11 cellular contexts compared by ENCODE assay signal in genomic region chr19:40057166-40057565, GRCh38. TPM values are rescaled to one million over a fixed set of nuclear protein-coding genes. Genes with fewer than 3 reads are reported as not detected.
A peak's percentile ranks its signal among the peaks of the same experiment; 100 is the strongest.
DNase-seq lines count a peak whose midpoint lies in the region; ATAC-seq, FAIRE-seq and TF ChIP-seq lines count a peak whose summit lies in the region.
"Had no signal": no experiment of that assay in that cellular context is flagged by ENCODE, and none has a peak within 500 bp of the region (broad histone marks: within the 10 kb centered on the region; RNA-seq: fewer than 3 reads in every experiment).

No MANE protein-coding gene starts in this region.

- H3K36me3 Mint-ChIP-seq in CD4-positive, CD25-positive, alpha-beta regulatory T cell: peaks cover 13% of the 10 kb centered on the region
- peaks cover 40% of the 10 kb centered on the region for H3K36me3 Mint-ChIP-seq in activated CD4-positive, alpha-beta memory T cell treated with anti-CD3 and anti-CD28 coated beads, Interleukin-2, amount 10 ng/mL, durations not matched to agents 7 days and 5 days (ENCODE audit: low read depth)

- H3K9me1 ChIP-seq in keratinocyte (ENCODE audit: control insufficient read depth, extremely low read depth, insufficient read depth, low read length): no peaks in the 10 kb centered on the region

- no peaks in the 10 kb centered on the region; the same call in 1 of the 2 replicates for H3K9me2 ChIP-seq in GM23248 (ENCODE audit: insufficient read depth)

- no peaks in the 10 kb centered on the region for H4K20me1 ChIP-seq in GM23248 (ENCODE audit: insufficient read depth)
- H4K20me1 ChIP-seq in keratinocyte (ENCODE audit: control insufficient read depth, extremely low read depth, insufficient read depth, low read length): no peaks in the 10 kb centered on the region

- peaks cover 21 to 28% of the 10 kb centered on the region in 2 experiments for H3K9me3 ChIP-seq in CD4-positive, CD25-positive, alpha-beta regulatory T cell (ENCODE audit: control insufficient read depth in 2 of 2, low read length in 2 of 2)
- H3K9me3 ChIP-seq in GM23248 (ENCODE audit: low read depth) (no peaks in the 10 kb centered on the region), keratinocyte (ENCODE audit: control insufficient read depth, low read depth, low read length) (peaks cover 2% of the 10 kb centered on the region)
- H3K9me3 ChIP-seq: colonic mucosa had no signal

- CTCF ChIA-PET in activated CD4-positive, alpha-beta memory T cell treated with anti-CD3 and anti-CD28 coated beads, Interleukin-2, amount 10 ng/mL, durations not matched to agents 7 days and 5 days (lab: Charles Lee): interaction anchor here (0.7 to 3.1 kb wide), 2 partner anchors 35 to 87 kb away, joined by 3 to 10 read pairs; partner anchors contain the start of gene PSMC4

- H3K9me3 Mint-ChIP-seq in CD4-positive, CD25-positive, alpha-beta regulatory T cell: peaks cover 4 to 29% (median 15%) of the 10 kb centered on the region in 7 donors
- peaks cover 23% of the 10 kb centered on the region for H3K9me3 Mint-ChIP-seq in activated CD4-positive, alpha-beta memory T cell treated with anti-CD3 and anti-CD28 coated beads, Interleukin-2, amount 10 ng/mL, durations not matched to agents 7 days and 5 days

- ATAC-seq in CD4-positive, CD25-positive, alpha-beta regulatory T cell (ENCODE audit: low read depth in 2 of 2): no peak
- ATAC-seq in HG02981 (IDR thresholded peaks at IDR 0.05; ENCODE audit: unreplicated experiment): no peak

- DNase-seq in CD4-positive, CD25-positive, alpha-beta regulatory T cell: no peak
- no peak for DNase-seq in GM23248
- DNase-seq in activated CD4-positive, alpha-beta memory T cell treated with anti-CD3 and anti-CD28 coated beads, Interleukin-2, amount 10 ng/mL, durations not matched to agents 7 days and 5 days: no peak
- no peak for DNase-seq in keratinocyte (ENCODE audit: low read depth, low spot score)
- no peak for DNase-seq in HT-29 (ENCODE audit: low spot score)
- DNase-seq in EL: no peak
- no peak for DNase-seq in T1000 (lab: John Stamatoyannopoulos, UW)
- DNase-seq: activated effector memory CD4-positive, alpha-beta T cell treated with Interleukin-2 at 50 U/mL for 16 hours; colonic mucosa; midbrain had no signal

- peaks cover 27% of the 10 kb centered on the region for H3K27me3 Mint-ChIP-seq in CD4-positive, CD25-positive, alpha-beta regulatory T cell
- peaks cover 18% of the 10 kb centered on the region for H3K27me3 Mint-ChIP-seq in activated CD4-positive, alpha-beta memory T cell treated with anti-CD3 and anti-CD28 coated beads, Interleukin-2, amount 10 ng/mL, durations not matched to agents 7 days and 5 days

- peaks cover 6% of the 10 kb centered on the region; the same call in 1 of the 2 replicates for H3F3A ChIP-seq in GM23248 (ENCODE audit: insufficient read depth)

- 0 out of 2 replicates have a peak overlapping the region, but pooled peaks have one; percentile 80 for H3K9ac ChIP-seq in GM23248
- no peak overlapping the region for H3K9ac ChIP-seq in keratinocyte (ENCODE audit: control insufficient read depth, extremely low read depth, insufficient read depth, low read length)

- H3K4me1 ChIP-seq in CD4-positive, CD25-positive, alpha-beta regulatory T cell (ENCODE audit: control insufficient read depth, insufficient read depth, low read length, poor library complexity, severe bottlenecking): peaks cover 29% of the 10 kb centered on the region
- H3K4me1 ChIP-seq in GM23248 (ENCODE audit: insufficient read depth): peaks cover 14% of the 10 kb centered on the region
- peaks cover 11% of the 10 kb centered on the region for H3K4me1 ChIP-seq in keratinocyte (ENCODE audit: control insufficient read depth, extremely low read depth, insufficient read depth, low read length)

- no peak overlapping the region for H3K27ac Mint-ChIP-seq in CD4-positive, CD25-positive, alpha-beta regulatory T cell
- no peak overlapping the region for H3K27ac Mint-ChIP-seq in activated CD4-positive, alpha-beta memory T cell treated with anti-CD3 and anti-CD28 coated beads, Interleukin-2, amount 10 ng/mL, durations not matched to agents 7 days and 5 days

- peak overlapping the region; percentile 97 to 100 (median 100) for H3K4me3 Mint-ChIP-seq in CD4-positive, CD25-positive, alpha-beta regulatory T cell
- H3K4me3 Mint-ChIP-seq in activated CD4-positive, alpha-beta memory T cell treated with anti-CD3 and anti-CD28 coated beads, Interleukin-2, amount 10 ng/mL, durations not matched to agents 7 days and 5 days: peak overlapping the region; percentile 99

- H3K4me2 ChIP-seq in GM23248 (ENCODE audit: unreplicated experiment) (peak overlapping the region; percentile 88), keratinocyte (ENCODE audit: control insufficient read depth, extremely low read depth, insufficient read depth, low read depth, low read length) (peak overlapping the region; percentile 99)

- H3K27me3 ChIP-seq in CD4-positive, CD25-positive, alpha-beta regulatory T cell (ENCODE audit: control insufficient read depth, insufficient read depth, low read length): peaks cover 5% of the 10 kb centered on the region
- H3K27me3 ChIP-seq in GM23248 (replicated peaks; ENCODE audit: insufficient read depth) (no peaks in the 10 kb centered on the region), keratinocyte (ENCODE audit: control insufficient read depth, extremely low read depth, insufficient read depth, low read length) (no peaks in the 10 kb centered on the region)
- H3K27me3 ChIP-seq: colonic mucosa had no signal

- dilution Hi-C loops in keratinocyte (cut with MboI; ENCODE audit: extremely low pct_ligation_motif_present, low sequenced_read_pairs): no loop called here

- no peak for FAIRE-seq in keratinocyte (lab: Jason Lieb, UNC)

- H3K4me1 Mint-ChIP-seq in CD4-positive, CD25-positive, alpha-beta regulatory T cell: peaks cover 32 to 48% (median 44%) of the 10 kb centered on the region in 4 donors
- H3K4me1 Mint-ChIP-seq in activated CD4-positive, alpha-beta memory T cell treated with anti-CD3 and anti-CD28 coated beads, Interleukin-2, amount 10 ng/mL, durations not matched to agents 7 days and 5 days: peaks cover 43% of the 10 kb centered on the region

- in situ Hi-C loops in GM23248 (cut with MboI): no loop called here

- POLR2A ChIA-PET in activated CD4-positive, alpha-beta memory T cell treated with anti-CD3 and anti-CD28 coated beads, Interleukin-2, amount 10 ng/mL, durations not matched to agents 7 days and 5 days (lab: Charles Lee): interaction anchor here (0.9 to 1.9 kb wide), 2 partner anchors 33 to 721 kb away, joined by 3 to 6 read pairs; partner anchors contain the start of genes RAB4B and ZNF780A

- no peak overlapping the region for H3K27ac ChIP-seq in CD4-positive, CD25-positive, alpha-beta regulatory T cell (ENCODE audit: insufficient read depth, low read length, poor library complexity, severe bottlenecking)
- H3K27ac ChIP-seq in GM23248 (no peak overlapping the region), keratinocyte (ENCODE audit: control insufficient read depth, insufficient read depth, low read length) (no peak overlapping the region)
- H3K27ac ChIP-seq: colonic mucosa had no signal

- peak overlapping the region; percentile 91 for H3K4me3 ChIP-seq in CD4-positive, CD25-positive, alpha-beta regulatory T cell (ENCODE audit: low read depth, low read length)
- H3K4me3 ChIP-seq in GM23248 (peak overlapping the region; percentile 99), keratinocyte (ENCODE audit: control insufficient read depth in 2 of 3, extremely low read depth in 1 of 3, insufficient read depth in 2 of 3, low read depth in 1 of 3, low read length in 3 of 3) (no peak overlapping the region)

- peaks cover 44% of the 10 kb centered on the region for H3K79me2 ChIP-seq in GM23248 (ENCODE audit: insufficient read depth)
- H3K79me2 ChIP-seq in keratinocyte (ENCODE audit: control insufficient read depth, insufficient read depth, low read length): peaks cover 22% of the 10 kb centered on the region

- no peak for TF ChIP-seq CTCF in keratinocyte (optimal IDR thresholded peaks at IDR 0.05 in 1 of 3, IDR thresholded peaks at IDR 0.05 in 1 of 3, conservative IDR thresholded peaks at IDR 0.05 in 1 of 3; ENCODE audit: extremely low read depth in 1 of 3, insufficient read depth in 2 of 3, low read length in 3 of 3)

- H3K36me3 ChIP-seq in CD4-positive, CD25-positive, alpha-beta regulatory T cell (ENCODE audit: control insufficient read depth, insufficient read depth, low read length): no peaks in the 10 kb centered on the region
- no peaks in the 10 kb centered on the region for H3K36me3 ChIP-seq in GM23248 (ENCODE audit: low read depth)
- H3K36me3 ChIP-seq in keratinocyte (ENCODE audit: control insufficient read depth in 2 of 2, extremely low read depth in 1 of 2, insufficient read depth in 2 of 2, low read length in 2 of 2): no peaks in the 10 kb centered on the region
- H3K36me3 ChIP-seq: colonic mucosa had no signal

- 95 to 98% methylated on average over 1 of the region's 1 CpG for WGBS in GM23248 (ENCODE audit: low coverage in 1 of 2, low lambda C conversion rate in 2 of 2, missing lambda C conversion rate in 2 of 2), 2 experiments

- peak overlapping the region; percentile 99 for H2AFZ ChIP-seq in GM23248
- no peak overlapping the region for H2AFZ ChIP-seq in keratinocyte (ENCODE audit: control insufficient read depth, low read length)

RNA-seq across cellular contexts. Expression of gene ZNF780B, which starts 1.1 kb away (rescaled TPM):
- total RNA-seq in CD4-positive, CD25-positive, alpha-beta regulatory T cell: 10.7 TPM
- 10 to 100 TPM in 1 of 4 donors, 1 to 10 TPM in 3; 6.4 to 15.5 (median 7.1) TPM for polyA plus RNA-seq in CD4-positive, CD25-positive, alpha-beta regulatory T cell
- 5.1 and 12.0 TPM in 2 replicates for total RNA-seq in GM23248 (2014; rRNA removed; shearing (Covaris generic))
- polyA plus RNA-seq in GM23248 (2016; fragmentation: Nextera tagmentation; extraction: Ambion mirVana) (2.9 and 3.3 TPM in 2 replicates), keratinocyte (5.3 to 8.3 TPM (median 6.3 TPM) in 3 replicates)
- 10 to 100 TPM; 19.9 to 20.1 TPM for total RNA-seq in activated CD4-positive, alpha-beta memory T cell treated with anti-CD3 and anti-CD28 coated beads, Interleukin-2, amount 10 ng/mL, durations not matched to agents 7 days and 5 days
- polyA plus RNA-seq in keratinocyte (2011; ENCODE audit: low read depth): 4.3 TPM
- polyA plus RNA-seq in keratinocyte (2011; cell fraction: cytosol; rRNA removed): 4.2 and 4.7 TPM in 2 replicates
- polyA plus RNA-seq in keratinocyte (2011; cell fraction: nucleus; rRNA removed): 6.7 and 9.9 TPM in 2 replicates
- polyA plus RNA-seq in keratinocyte (2012; ENCODE audit: low replicate concordance): 2.9 and 5.4 TPM in 2 replicates
- 4.6 to 27.3 TPM (median 5.5 TPM) in 3 replicates for polyA minus RNA-seq in keratinocyte
- polyA minus RNA-seq in keratinocyte (2011; cell fraction: cytosol; rRNA and poly(A)+ RNA removed): 3.5 TPM
- 8.3 and 12.6 TPM in 2 replicates for polyA minus RNA-seq in keratinocyte (2011; cell fraction: nucleus; rRNA and poly(A)+ RNA removed)
- total RNA-seq in HT-29 (2014; rRNA removed; shearing (Covaris generic)): 10.2 and 11.5 TPM in 2 replicates

RNA-seq across cellular contexts. Expression of gene ZNF780A, which starts 33.6 kb away (rescaled TPM):
- total RNA-seq in CD4-positive, CD25-positive, alpha-beta regulatory T cell: 10.4 TPM
- 10 to 100 TPM; 10.9 to 19.1 (median 13.4) TPM for polyA plus RNA-seq in CD4-positive, CD25-positive, alpha-beta regulatory T cell
- total RNA-seq in GM23248 (2014; rRNA removed; shearing (Covaris generic)): 6.1 and 7.2 TPM in 2 replicates
- polyA plus RNA-seq in GM23248 (2016; fragmentation: Nextera tagmentation; extraction: Ambion mirVana) (3.6 and 3.9 TPM in 2 replicates), keratinocyte (12.2 to 20.3 TPM (median 19.0 TPM) in 3 replicates)
- total RNA-seq in activated CD4-positive, alpha-beta memory T cell treated with anti-CD3 and anti-CD28 coated beads, Interleukin-2, amount 10 ng/mL, durations not matched to agents 7 days and 5 days: 10 to 100 TPM; 21.3 to 25.3 TPM
- polyA plus RNA-seq in keratinocyte (2011; ENCODE audit: low read depth): 10.1 TPM
- 14.7 and 16.4 TPM in 2 replicates for polyA plus RNA-seq in keratinocyte (2011; cell fraction: cytosol; rRNA removed)
- polyA plus RNA-seq in keratinocyte (2011; cell fraction: nucleus; rRNA removed): 21.9 and 22.5 TPM in 2 replicates
- polyA plus RNA-seq in keratinocyte (2012; ENCODE audit: low replicate concordance): 11.3 and 15.2 TPM in 2 replicates
- 0.85 to 20.9 TPM (median 7.6 TPM) in 3 replicates for polyA minus RNA-seq in keratinocyte
- 4.8 TPM for polyA minus RNA-seq in keratinocyte (2011; cell fraction: cytosol; rRNA and poly(A)+ RNA removed)
- polyA minus RNA-seq in keratinocyte (2011; cell fraction: nucleus; rRNA and poly(A)+ RNA removed): 9.2 and 16.4 TPM in 2 replicates
- 9.3 and 11.9 TPM in 2 replicates for total RNA-seq in HT-29 (2014; rRNA removed; shearing (Covaris generic))

Comparison
In these comparisons a context has a peak if more than half of its experiments do, and no peak if none do; other contexts are left out.
1. H3K4me3 ChIP-seq: peak in CD4-positive, CD25-positive, alpha-beta regulatory T cell (single experiment) and GM23248 (single experiment); none in keratinocyte (0 of 3).